Comparison of ENCODE assay signal across 9 cellular contexts in the genomic region with DNA sequence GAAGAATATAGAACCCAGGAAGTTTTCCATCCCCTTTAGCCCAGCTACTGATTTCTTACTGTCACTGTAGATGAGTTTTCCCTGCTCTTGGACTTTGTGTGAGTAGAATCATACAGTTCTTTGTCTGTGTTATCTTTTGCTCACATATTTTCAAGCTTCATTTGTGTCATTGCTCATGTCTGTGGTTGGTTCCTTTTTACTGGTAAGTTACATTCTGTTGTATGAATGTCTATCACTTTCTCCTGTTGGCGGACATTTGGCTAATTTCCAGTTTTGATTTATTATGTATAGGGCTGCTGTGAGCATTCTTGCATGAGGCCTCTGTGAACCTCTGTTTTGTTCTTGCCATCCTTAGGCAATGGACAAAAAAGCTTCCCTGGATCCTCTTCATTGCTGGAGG. TPM values are rescaled to one million over a fixed set of nuclear protein-coding genes. Genes with fewer than 3 reads are reported as not detected.
DNase-seq lines count a peak whose midpoint lies in the region; ATAC-seq, FAIRE-seq and TF ChIP-seq lines count a peak whose summit lies in the region.
"Had no signal": no experiment of that assay in that cellular context is flagged by ENCODE, and none has a peak within 500 bp of the region (broad histone marks: within the 10 kb centered on the region; RNA-seq: fewer than 3 reads in every experiment).

No MANE protein-coding gene starts in this region.

- no peak overlapping the region for H3K4me3 Mint-ChIP-seq in astrocyte (ENCODE audit: unreplicated experiment)
- no peak overlapping the region for H3K4me3 Mint-ChIP-seq in effector memory CD8-positive, alpha-beta T cell

- ATAC-seq in GM19397 (IDR thresholded peaks at IDR 0.05; ENCODE audit: unreplicated experiment) = peak; percentile 29
- ATAC-seq in HG03139 (IDR thresholded peaks at IDR 0.05; ENCODE audit: unreplicated experiment) = peak; percentile 16
- no peak for ATAC-seq in effector memory CD8-positive, alpha-beta T cell (replicated peaks)

- TF ChIP-seq POLR2A in uterus (IDR thresholded peaks at IDR 0.05) = no peak

- H3K4me1 ChIP-seq in BLaER1 (peaks cover 57% of the 10 kb centered on the region), astrocyte (ENCODE audit: insufficient read depth, low read length) (peaks cover 15% of the 10 kb centered on the region), uterus (peaks cover 6 to 13% of the 10 kb centered on the region in 2 donors)

- peak overlapping the region; percentile 69 for H3K27ac Mint-ChIP-seq in astrocyte (ENCODE audit: unreplicated experiment)
- H3K27ac Mint-ChIP-seq in effector memory CD8-positive, alpha-beta T cell = peak overlapping the region in 1 of 2 donors; percentile 73

- peaks cover 44% of the 10 kb centered on the region for H3K4me1 Mint-ChIP-seq in astrocyte (ENCODE audit: low read depth, unreplicated experiment)
- peaks cover 33 to 37% of the 10 kb centered on the region in 2 donors for H3K4me1 Mint-ChIP-seq in effector memory CD8-positive, alpha-beta T cell (ENCODE audit: low read depth in 2 of 2)

- DNase-seq in astrocyte (ENCODE audit: low read depth) = peak; percentile 44
- no peak for DNase-seq in uterus
- no peak for DNase-seq in SW 1271 (lab: John Stamatoyannopoulos, UW)
- no peak for DNase-seq in effector memory CD8-positive, alpha-beta T cell
- no peak for DNase-seq in Kasumi-1 (lab: John Stamatoyannopoulos, UW)
- DNase-seq: NCI-H748 treated with DMSO at 0.1 percent for 48 hours had no signal

- H3K4me2 ChIP-seq in BLaER1 (peak overlapping the region; percentile 27), astrocyte (ENCODE audit: low read length) (peak overlapping the region; percentile 38)

- peaks cover 6% of the 10 kb centered on the region for H3K36me3 Mint-ChIP-seq in astrocyte (ENCODE audit: low read depth, unreplicated experiment)
- peaks cover 20% of the 10 kb centered on the region for H3K36me3 Mint-ChIP-seq in effector memory CD8-positive, alpha-beta T cell (ENCODE audit: insufficient read depth)

- no peaks in the 10 kb centered on the region for H3K9me3 ChIP-seq in BLaER1
- no peaks in the 10 kb centered on the region for H3K9me3 ChIP-seq in astrocyte (ENCODE audit: insufficient read depth, low read depth, low read length)
- H3K9me3 ChIP-seq in uterus = no peaks in the 10 kb centered on the region

- peaks cover 74% of the 10 kb centered on the region for H3K36me3 ChIP-seq in BLaER1
- H3K36me3 ChIP-seq in astrocyte (ENCODE audit: insufficient read depth, low read length) = peaks cover 2% of the 10 kb centered on the region
- no peaks in the 10 kb centered on the region for H3K36me3 ChIP-seq in uterus

- H3K9me3 Mint-ChIP-seq in astrocyte (ENCODE audit: unreplicated experiment) = no peaks in the 10 kb centered on the region
- H3K9me3 Mint-ChIP-seq in effector memory CD8-positive, alpha-beta T cell = no peaks in the 10 kb centered on the region

- H3K9ac ChIP-seq in BLaER1 = peak overlapping the region; percentile 0; the same call in 1 of the 2 replicates
- H3K9ac ChIP-seq in astrocyte (ENCODE audit: low read length) = no peak overlapping the region

- intact Hi-C loops in uterus (cut with DNase I; ENCODE audit: low total_unique reads) = no loop called here

- H3K27me3 Mint-ChIP-seq in astrocyte (ENCODE audit: low read depth, unreplicated experiment) = no peaks in the 10 kb centered on the region
- no peaks in the 10 kb centered on the region for H3K27me3 Mint-ChIP-seq in effector memory CD8-positive, alpha-beta T cell

- H3K27ac ChIP-seq in BLaER1 = no peak overlapping the region
- no peak overlapping the region for H3K27ac ChIP-seq in astrocyte (ENCODE audit: low read depth, low read length)
- H3K27ac ChIP-seq in uterus = no peak overlapping the region

- no peaks in the 10 kb centered on the region for H3K27me3 ChIP-seq in BLaER1
- no peaks in the 10 kb centered on the region for H3K27me3 ChIP-seq in astrocyte (ENCODE audit: insufficient read depth, low read length)
- no peaks in the 10 kb centered on the region for H3K27me3 ChIP-seq in uterus

- H4K20me1 ChIP-seq in BLaER1 (peaks cover 100% of the 10 kb centered on the region), astrocyte (ENCODE audit: insufficient read depth, low read length) (peaks cover 88% of the 10 kb centered on the region)

- TF ChIP-seq CTCF in astrocyte (IDR thresholded peaks at IDR 0.05; ENCODE audit: insufficient read depth, low read depth, low read length) (no peak), uterus (IDR thresholded peaks at IDR 0.05) (no peak)

- H3K79me2 ChIP-seq in astrocyte (ENCODE audit: insufficient read depth, low read length) = peaks cover 96% of the 10 kb centered on the region

- no peak overlapping the region for H2AFZ ChIP-seq in astrocyte (ENCODE audit: low read depth, low read length)

- H3K4me3 ChIP-seq in BLaER1 (no peak overlapping the region), astrocyte (ENCODE audit: insufficient read depth, low read depth, low read length) (no peak overlapping the region), uterus (no peak overlapping the region)

- FAIRE-seq in astrocyte (lab: Jason Lieb, UNC) = no peak

RNA-seq across cellular contexts. Expression of a gene that starts 5.3 kb away (rescaled TPM):
- total RNA-seq in astrocyte (116 and 137 TPM in 2 replicates), uterus (10 to 100 TPM; 20.0 to 58.4 (median 45.0) TPM)

RNA-seq across cellular contexts. Expression of a gene that starts 30.8 kb away (rescaled TPM):
- total RNA-seq in astrocyte (0.73 and 0.82 TPM in 2 replicates), uterus (10 to 100 TPM in 1 of 4 donors, 1 to 10 TPM in 2, not detected in 1; 2.4 to 22.1 (median 7.7) TPM)
